ENCODE assay signal across 1 cellular context in genomic region chr11:86983071-86983488, GRCh38.
A peak's percentile ranks its signal among the peaks of the same experiment; 100 is the strongest.
TF ChIP-seq lines count a peak whose summit lies in the region.

No MANE protein-coding gene starts in this region.

TF ChIP-seq in HepG2, 621 proteins besides CTCF, POLR2A, EP300 and RAD21 (continued from another document and continues in another):
- peak; percentile 21; the same call in 1 of the 2 replicates for TF ChIP-seq PAXIP1 (CRISPR knock-in tag; conservative IDR thresholded peaks at IDR 0.05)
- no peak for TF ChIP-seq ZBTB37 (CRISPR knock-in tag; IDR thresholded peaks at IDR 0.05)
- 0 out of 2 replicates have a peak, but pooled peaks have one; percentile 39 for TF ChIP-seq SALL1 (CRISPR knock-in tag; IDR thresholded peaks at IDR 0.05)
- TF ChIP-seq ZNF761 (CRISPR knock-in tag; conservative IDR thresholded peaks at IDR 0.05): no peak
- no peak for TF ChIP-seq ARID2 (CRISPR knock-in tag; IDR thresholded peaks at IDR 0.05; ENCODE audit: borderline replicate concordance)
- TF ChIP-seq ZNF652 (CRISPR knock-in tag; IDR thresholded peaks at IDR 0.05; ENCODE audit: borderline replicate concordance, low read depth): peak; percentile 94
- no peak; the same call in 1 of the 2 replicates for TF ChIP-seq TBX2 (CRISPR knock-in tag; IDR thresholded peaks at IDR 0.05; ENCODE audit: borderline replicate concordance)
- TF ChIP-seq BORCS8-MEF2B (CRISPR knock-in tag; IDR thresholded peaks at IDR 0.05): no peak
- TF ChIP-seq CEBPG (CRISPR knock-in tag; IDR thresholded peaks at IDR 0.05): peak; percentile 89
- TF ChIP-seq ZC3H4 (CRISPR knock-in tag; IDR thresholded peaks at IDR 0.05; ENCODE audit: borderline replicate concordance): no peak
- no peak for TF ChIP-seq KDM5B (CRISPR knock-in tag; IDR thresholded peaks at IDR 0.05; ENCODE audit: borderline replicate concordance)
- peak; percentile 49; the same call in 1 of the 2 replicates for TF ChIP-seq BCL6 (CRISPR knock-in tag; IDR thresholded peaks at IDR 0.05)
- TF ChIP-seq, protein P1, sequence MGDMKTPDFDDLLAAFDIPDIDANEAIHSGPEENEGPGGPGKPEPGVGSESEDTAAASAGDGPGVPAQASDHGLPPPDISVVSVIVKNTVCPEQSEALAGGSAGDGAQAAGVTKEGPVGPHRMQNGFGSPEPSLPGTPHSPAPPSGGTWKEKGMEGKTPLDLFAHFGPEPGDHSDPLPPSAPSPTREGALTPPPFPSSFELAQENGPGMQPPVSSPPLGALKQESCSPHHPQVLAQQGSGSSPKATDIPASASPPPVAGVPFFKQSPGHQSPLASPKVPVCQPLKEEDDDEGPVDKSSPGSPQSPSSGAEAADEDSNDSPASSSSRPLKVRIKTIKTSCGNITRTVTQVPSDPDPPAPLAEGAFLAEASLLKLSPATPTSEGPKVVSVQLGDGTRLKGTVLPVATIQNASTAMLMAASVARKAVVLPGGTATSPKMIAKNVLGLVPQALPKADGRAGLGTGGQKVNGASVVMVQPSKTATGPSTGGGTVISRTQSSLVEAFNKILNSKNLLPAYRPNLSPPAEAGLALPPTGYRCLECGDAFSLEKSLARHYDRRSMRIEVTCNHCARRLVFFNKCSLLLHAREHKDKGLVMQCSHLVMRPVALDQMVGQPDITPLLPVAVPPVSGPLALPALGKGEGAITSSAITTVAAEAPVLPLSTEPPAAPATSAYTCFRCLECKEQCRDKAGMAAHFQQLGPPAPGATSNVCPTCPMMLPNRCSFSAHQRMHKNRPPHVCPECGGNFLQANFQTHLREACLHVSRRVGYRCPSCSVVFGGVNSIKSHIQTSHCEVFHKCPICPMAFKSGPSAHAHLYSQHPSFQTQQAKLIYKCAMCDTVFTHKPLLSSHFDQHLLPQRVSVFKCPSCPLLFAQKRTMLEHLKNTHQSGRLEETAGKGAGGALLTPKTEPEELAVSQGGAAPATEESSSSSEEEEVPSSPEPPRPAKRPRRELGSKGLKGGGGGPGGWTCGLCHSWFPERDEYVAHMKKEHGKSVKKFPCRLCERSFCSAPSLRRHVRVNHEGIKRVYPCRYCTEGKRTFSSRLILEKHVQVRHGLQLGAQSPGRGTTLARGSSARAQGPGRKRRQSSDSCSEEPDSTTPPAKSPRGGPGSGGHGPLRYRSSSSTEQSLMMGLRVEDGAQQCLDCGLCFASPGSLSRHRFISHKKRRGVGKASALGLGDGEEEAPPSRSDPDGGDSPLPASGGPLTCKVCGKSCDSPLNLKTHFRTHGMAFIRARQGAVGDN (CRISPR knock-in tag; IDR thresholded peaks at IDR 0.05): peak; percentile 44
- TF ChIP-seq NCOA2 (CRISPR knock-in tag; IDR thresholded peaks at IDR 0.05): no peak; the same call in 1 of the 2 replicates
- peak; percentile 23; the same call in 1 of the 2 replicates for TF ChIP-seq THAP9 (CRISPR knock-in tag; IDR thresholded peaks at IDR 0.05; ENCODE audit: borderline replicate concordance)
- no peak for TF ChIP-seq EED (CRISPR knock-in tag; IDR thresholded peaks at IDR 0.05)
- TF ChIP-seq RXRB (CRISPR knock-in tag; IDR thresholded peaks at IDR 0.05; ENCODE audit: borderline replicate concordance): 0 out of 2 replicates have a peak, but pooled peaks have one; percentile 30
- no peak for TF ChIP-seq AKAP8 (CRISPR knock-in tag; IDR thresholded peaks at IDR 0.05)
- TF ChIP-seq UBTF (CRISPR knock-in tag; IDR thresholded peaks at IDR 0.05): no peak
- TF ChIP-seq ZNF782 (CRISPR knock-in tag; IDR thresholded peaks at IDR 0.05; ENCODE audit: borderline replicate concordance): no peak
- no peak for TF ChIP-seq JUNB (CRISPR knock-in tag; IDR thresholded peaks at IDR 0.05; ENCODE audit: borderline replicate concordance)
- no peak for TF ChIP-seq EEA1 (CRISPR knock-in tag; IDR thresholded peaks at IDR 0.05; ENCODE audit: borderline replicate concordance)
- TF ChIP-seq RFXANK (CRISPR knock-in tag; IDR thresholded peaks at IDR 0.05): no peak
- no peak for TF ChIP-seq ATAD3A (CRISPR knock-in tag; IDR thresholded peaks at IDR 0.05)
- 0 out of 2 replicates have a peak, but pooled peaks have one; percentile 11 for TF ChIP-seq SAP130 (CRISPR knock-in tag; IDR thresholded peaks at IDR 0.05; ENCODE audit: low read depth)
- no peak for TF ChIP-seq ZGPAT (CRISPR knock-in tag; IDR thresholded peaks at IDR 0.05)
- TF ChIP-seq ZNF446 (CRISPR knock-in tag; IDR thresholded peaks at IDR 0.05): no peak
- TF ChIP-seq ZNF124 (CRISPR knock-in tag; IDR thresholded peaks at IDR 0.05): no peak
- no peak for TF ChIP-seq ZNF383 (CRISPR knock-in tag; IDR thresholded peaks at IDR 0.05; ENCODE audit: borderline replicate concordance)
- TF ChIP-seq ASH2L (IDR thresholded peaks at IDR 0.05; ENCODE audit: insufficient read length, low read depth, low read length): no peak
- TF ChIP-seq ELF1 (CRISPR knock-in tag; IDR thresholded peaks at IDR 0.05): no peak
- TF ChIP-seq ZNF496 (CRISPR knock-in tag; IDR thresholded peaks at IDR 0.05; ENCODE audit: insufficient replicate concordance): no peak
- no peak for TF ChIP-seq SOX6 (IDR thresholded peaks at IDR 0.05)
- TF ChIP-seq SOX6 (CRISPR knock-in tag; IDR thresholded peaks at IDR 0.05): peak; percentile 39; the same call in 1 of the 2 replicates
- no peak for TF ChIP-seq ATF5 (CRISPR knock-in tag; IDR thresholded peaks at IDR 0.05; ENCODE audit: low read depth)
- TF ChIP-seq ZNF44 (CRISPR knock-in tag; IDR thresholded peaks at IDR 0.05): no peak
- TF ChIP-seq BHLHE40 (IDR thresholded peaks at IDR 0.05; ENCODE audit: low read length): no peak
- TF ChIP-seq ZNF329 (CRISPR knock-in tag; IDR thresholded peaks at IDR 0.05; ENCODE audit: low read depth): no peak
- no peak for TF ChIP-seq FOXM1 (CRISPR knock-in tag; IDR thresholded peaks at IDR 0.05)
- 0 out of 2 replicates have a peak, but pooled peaks have one; percentile 29 for TF ChIP-seq POGZ (CRISPR knock-in tag; IDR thresholded peaks at IDR 0.05)
- TF ChIP-seq CEBPB (IDR thresholded peaks at IDR 0.05; ENCODE audit: borderline replicate concordance, low read depth, low read length): peak; percentile 91
- no peak for TF ChIP-seq SUZ12 (IDR thresholded peaks at IDR 0.05; ENCODE audit: low read depth, low read length)
- no peak for TF ChIP-seq THAP11 (CRISPR knock-in tag; IDR thresholded peaks at IDR 0.05)
- no peak for TF ChIP-seq PRDM15 (CRISPR knock-in tag; IDR thresholded peaks at IDR 0.05)
- no peak for TF ChIP-seq RORA (CRISPR knock-in tag; IDR thresholded peaks at IDR 0.05)
- peak; percentile 50; the same call in 1 of the 2 replicates for TF ChIP-seq MED1 (CRISPR knock-in tag; IDR thresholded peaks at IDR 0.05)
